8 cellular contexts compared by ENCODE assay signal in the genomic region with DNA sequence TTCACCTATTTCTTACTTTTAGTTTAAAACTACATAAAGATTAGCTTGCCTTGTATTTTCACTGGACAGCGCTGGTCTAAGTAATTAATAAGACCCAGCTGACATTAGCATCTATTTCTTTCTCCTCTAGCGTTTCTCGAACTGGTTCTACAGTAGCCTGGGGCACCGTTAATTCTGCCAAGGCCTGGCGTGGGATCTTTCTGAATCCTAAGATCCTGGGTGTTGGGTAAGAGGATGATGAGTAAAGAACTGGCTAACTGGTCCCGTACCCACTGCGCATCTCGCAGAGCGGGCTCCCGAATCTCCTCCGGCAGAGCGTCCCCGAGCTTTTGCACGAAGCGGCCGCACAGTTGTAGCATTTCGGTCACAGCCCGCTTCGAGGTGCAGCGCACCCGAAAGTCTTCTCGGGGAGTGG. TPM values are rescaled to one million over a fixed set of nuclear protein-coding genes. Genes with fewer than 3 reads are reported as not detected.
A peak's percentile ranks its signal among the peaks of the same experiment; 100 is the strongest.
DNase-seq lines count a peak whose midpoint lies in the region; ATAC-seq and TF ChIP-seq lines count a peak whose summit lies in the region.

No MANE protein-coding gene starts in this region.

- peak overlapping the region; percentile 96 for H3K4me2 ChIP-seq in fibroblast of lung (ENCODE audit: extremely low read depth, insufficient read depth, low read length)

- H3K27me3 ChIP-seq in fibroblast of lung (ENCODE audit: control insufficient read depth, insufficient read depth, low read length): no peaks in the 10 kb centered on the region

- peak overlapping the region; percentile 72 to 100 (median 98) for H3K4me3 ChIP-seq in fibroblast of lung (replicated peaks in 1 of 4; ENCODE audit: control extremely low read depth in 1 of 4, insufficient read depth in 1 of 4, low read depth in 3 of 4, low read length in 4 of 4)

- DNase-seq in NCI-H2081 (lab: John Stamatoyannopoulos, UW) (peak; percentile 79 to 82), NCI-H2081 treated with DMSO at 0.1 percent for 48 hours (lab: John Stamatoyannopoulos, UW) (no peak), HuH-7.5 (ENCODE audit: low spot score) (peak; percentile 27), SW 1271 (lab: John Stamatoyannopoulos, UW) (peak; percentile 46 to 70), fibroblast of lung (ENCODE audit: low read depth in 2 of 2) (peak in 1 of 2 donors; percentile 74), occipital lobe (lab: John Stamatoyannopoulos, UW) (peak; percentile 75), ecto neural progenitor cell (ENCODE audit: low spot score) (no peak)

- peaks cover 7% of the 10 kb centered on the region for H3K79me2 ChIP-seq in fibroblast of lung (ENCODE audit: control insufficient read depth, insufficient read depth, low read length)

- H3K9me3 ChIP-seq in fibroblast of lung (ENCODE audit: control insufficient read depth, insufficient read depth, low read depth, low read length): no peaks in the 10 kb centered on the region

- no peak for TF ChIP-seq CTCF in fibroblast of lung (conservative IDR thresholded peaks at IDR 0.05 in 1 of 2, IDR thresholded peaks at IDR 0.05 in 1 of 2; ENCODE audit: low read depth in 1 of 2, low read length in 2 of 2)

- H2AFZ ChIP-seq in fibroblast of lung (ENCODE audit: low read length): peak overlapping the region; percentile 97

- H3K4me1 ChIP-seq in fibroblast of lung (ENCODE audit: control insufficient read depth, extremely low read depth, insufficient read depth, low read length): peaks cover 6% of the 10 kb centered on the region

- peak overlapping the region; percentile 93 for H3K27ac ChIP-seq in fibroblast of lung (ENCODE audit: insufficient read depth, low read length)

- H3K9ac ChIP-seq in fibroblast of lung (ENCODE audit: insufficient read depth, low read length): peak overlapping the region; percentile 89

- ATAC-seq in GM21576 (IDR thresholded peaks at IDR 0.05; ENCODE audit: unreplicated experiment): peak; percentile 21

- H4K20me1 ChIP-seq in fibroblast of lung (ENCODE audit: control insufficient read depth, extremely low read depth, insufficient read depth, low read length): no peaks in the 10 kb centered on the region

- H3K36me3 ChIP-seq in fibroblast of lung (ENCODE audit: control insufficient read depth, insufficient read depth, low read length): no peaks in the 10 kb centered on the region

RNA-seq across cellular contexts. Expression of a gene that starts 0.3 kb away (rescaled TPM):
- total RNA-seq in fibroblast of lung (24.4 and 25.4 TPM in 2 replicates), occipital lobe (62.4 TPM)
- polyA plus RNA-seq in fibroblast of lung: 21.4 and 27.4 TPM in 2 replicates
- 19.0 and 24.8 TPM in 2 replicates for polyA plus RNA-seq in fibroblast of lung (2012)
- 2.0 and 2.6 TPM in 2 replicates for polyA minus RNA-seq in fibroblast of lung (ENCODE audit: low replicate concordance)

RNA-seq across cellular contexts. Expression of a gene that starts 0.4 kb away (rescaled TPM):
- total RNA-seq in fibroblast of lung: 15.4 and 22.5 TPM in 2 replicates
- polyA plus RNA-seq in fibroblast of lung: 13.5 and 17.6 TPM in 2 replicates
- 11.0 and 13.5 TPM in 2 replicates for polyA plus RNA-seq in fibroblast of lung (2012)
- 2.8 and 3.5 TPM in 2 replicates for polyA minus RNA-seq in fibroblast of lung (ENCODE audit: low replicate concordance)
- total RNA-seq in occipital lobe: 29.3 TPM

RNA-seq across cellular contexts. Expression of a gene that starts 56.2 kb away (rescaled TPM):
- total RNA-seq in fibroblast of lung: 0.51 and 0.83 TPM in 2 replicates
- polyA plus RNA-seq in fibroblast of lung: 0.44 TPM in 1 of 2 replicates, not detected in the other
- polyA plus RNA-seq in fibroblast of lung (2012): not detected in 2 replicates
- polyA minus RNA-seq in fibroblast of lung (ENCODE audit: low replicate concordance): not detected in 2 replicates
- total RNA-seq in occipital lobe: not detected

Comparison
In these comparisons a context has a peak if more than half of its experiments do, and no peak if none do; other contexts are left out.
1. DNase-seq: peak in NCI-H2081 (2 of 2), HuH-7.5 (single experiment), SW 1271 (2 of 2) and occipital lobe (single experiment); none in NCI-H2081 treated with DMSO at 0.1 percent for 48 hours (single experiment) and ecto neural progenitor cell (single experiment).